ENCODE assay signal across 8 cellular contexts in the genomic region with DNA sequence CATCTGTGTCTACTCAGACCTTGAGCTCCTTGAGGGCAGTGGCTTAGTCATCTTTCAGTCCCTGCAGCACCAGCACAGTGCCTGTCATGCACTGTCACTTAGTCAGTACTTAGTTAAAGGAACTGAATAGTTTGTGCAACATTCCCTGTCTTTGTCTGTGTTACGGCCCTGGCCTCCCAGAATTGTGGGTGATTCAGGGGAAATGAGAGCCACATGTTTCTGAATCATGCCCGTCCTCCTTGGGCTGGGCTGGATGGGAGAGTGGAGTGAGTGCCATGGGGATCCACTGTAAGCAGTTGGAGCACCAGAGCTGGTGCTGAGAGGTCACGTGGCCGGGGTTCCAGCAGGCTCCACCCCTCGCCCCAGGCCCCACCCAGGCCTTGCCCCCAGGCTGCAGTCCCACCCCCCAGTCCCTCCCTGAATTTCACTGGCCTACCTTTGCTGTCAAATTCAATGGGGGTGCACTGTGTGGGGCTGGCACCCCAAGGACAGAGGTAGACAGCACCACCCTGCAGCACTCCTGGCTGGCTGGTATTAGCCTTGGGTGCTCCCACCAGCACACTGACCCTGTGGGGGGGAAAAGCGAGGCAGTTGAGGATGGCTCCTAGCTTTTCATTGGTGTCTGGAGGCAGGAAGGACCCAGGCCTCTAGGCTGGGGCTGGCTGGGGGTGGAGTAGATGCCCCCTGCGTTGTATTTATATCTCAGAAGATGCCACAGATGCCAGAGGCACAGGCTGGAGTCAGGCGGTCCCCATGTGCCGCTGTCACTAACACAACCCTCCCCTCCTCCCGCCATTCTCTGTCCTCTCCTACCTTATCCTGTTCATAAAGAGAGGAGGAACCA. TPM values are rescaled to one million over a fixed set of nuclear protein-coding genes. Genes with fewer than 3 reads are reported as not detected.
DNase-seq lines count a peak whose midpoint lies in the region; ATAC-seq, FAIRE-seq and TF ChIP-seq lines count a peak whose summit lies in the region.

No MANE protein-coding gene starts in this region.

- no peak overlapping the region for H4K91ac ChIP-seq in H9 (ENCODE audit: insufficient read length, low read depth, low read length)
- H4K91ac ChIP-seq in mesenchymal stem cell (ENCODE audit: low read length), result peak overlapping the region; percentile 25

- H3K56ac ChIP-seq in H9 (ENCODE audit: insufficient read length, low read depth, low read length), result no peak overlapping the region

- no peak overlapping the region for H3K27ac Mint-ChIP-seq in H9
- peak overlapping the region; percentile 74 for H3K27ac Mint-ChIP-seq in T-helper 2 cell treated with Interferon-gamma antibody and Interleukin-4, amounts not matched to agents 5 μg/mL and 100 μg/mL, for 36 hours
- peak overlapping the region; percentile 89 for H3K27ac Mint-ChIP-seq in chondrocyte (ENCODE audit: unreplicated experiment)

- H4K20me1 ChIP-seq in H9 (ENCODE audit: control insufficient read depth, insufficient read depth, insufficient read length), result no peaks in the 10 kb centered on the region

- H3T11ph ChIP-seq in H9 (ENCODE audit: low read length), result no peak overlapping the region

- H3K4me1 ChIP-seq in H9 (ENCODE audit: insufficient read depth, low read length), result no peaks in the 10 kb centered on the region
- peaks cover 28% of the 10 kb centered on the region for H3K4me1 ChIP-seq in mesenchymal stem cell (ENCODE audit: control insufficient read depth, insufficient read depth, low read depth, low read length)
- peaks cover 52 to 68% of the 10 kb centered on the region in 2 donors for H3K4me1 ChIP-seq in thoracic aorta (ENCODE audit: control insufficient read depth in 1 of 2, low read depth in 2 of 2)
- H3K4me1 ChIP-seq in small intestine (ENCODE audit: control insufficient read depth in 2 of 2, insufficient read depth in 1 of 2, low read depth in 1 of 2, low read length in 1 of 2), result peaks cover 0 to 5% of the 10 kb centered on the region in 2 donors

- H2BK12ac ChIP-seq in H9 (ENCODE audit: insufficient read length, low read depth, low read length), result no peak overlapping the region
- peak overlapping the region in 1 of 2 experiments; percentile 12 for H2BK12ac ChIP-seq in mesenchymal stem cell (ENCODE audit: low read length in 2 of 2)

- H3K4me3 ChIP-seq in mesenchymal stem cell (ENCODE audit: insufficient read depth in 1 of 2, low read depth in 1 of 2, low read length in 2 of 2), result peak overlapping the region in 1 of 2 experiments; percentile 17
- H3K4me3 ChIP-seq in thoracic aorta, result peak overlapping the region; percentile 100
- H3K4me3 ChIP-seq in small intestine (ENCODE audit: low read depth in 1 of 2, low read length in 2 of 2), result no peak overlapping the region

- H3K36me3 ChIP-seq in mesenchymal stem cell (ENCODE audit: control insufficient read depth in 1 of 2, insufficient read depth in 2 of 2, low read depth in 1 of 2, low read length in 2 of 2), result peaks cover 35 to 46% of the 10 kb centered on the region in 2 experiments
- H3K36me3 ChIP-seq in thoracic aorta, result peaks cover 73% of the 10 kb centered on the region
- H3K36me3 ChIP-seq in small intestine (ENCODE audit: control insufficient read depth in 2 of 2, insufficient read depth in 2 of 2, low read length in 2 of 2), result peaks cover 0 to 9% of the 10 kb centered on the region in 2 donors

- H3K79me2 ChIP-seq in H9 (ENCODE audit: insufficient read depth, low read length), result no peaks in the 10 kb centered on the region

- TF ChIP-seq CTCF in H9 (conservative IDR thresholded peaks at IDR 0.05) (no peak), chondrocyte (IDR thresholded peaks at IDR 0.05) (no peak), thoracic aorta (IDR thresholded peaks at IDR 0.05) (no peak)

- ATAC-seq in thoracic aorta (ENCODE audit: insufficient number of reproducible peaks, low FRiP score, low read depth), result peak; percentile 48
- no peak for ATAC-seq in GM21737 (IDR thresholded peaks at IDR 0.05; ENCODE audit: unreplicated experiment)

- H3K9me3 Mint-ChIP-seq in H9 (no peaks in the 10 kb centered on the region), chondrocyte (ENCODE audit: low read depth) (no peaks in the 10 kb centered on the region)
- no peaks in the 10 kb centered on the region for H3K9me3 Mint-ChIP-seq in T-helper 2 cell treated with Interferon-gamma antibody and Interleukin-4, amounts not matched to agents 5 μg/mL and 100 μg/mL, for 36 hours

- H2AK5ac ChIP-seq in H9 (ENCODE audit: insufficient read length, low read length) (no peak overlapping the region), mesenchymal stem cell (ENCODE audit: low read length, severe bottlenecking) (no peak overlapping the region)

- no peak overlapping the region for H4K5ac ChIP-seq in H9 (ENCODE audit: insufficient read length, low read depth, low read length)

- no peak overlapping the region for H3K4me2 ChIP-seq in H9 (ENCODE audit: insufficient read depth, insufficient read length, low read length)
- H3K4me2 ChIP-seq in mesenchymal stem cell (ENCODE audit: low read length, poor library complexity, severe bottlenecking), result no peak overlapping the region

- H3K4me1 Mint-ChIP-seq in H9 (peaks cover 7 to 9% of the 10 kb centered on the region in 2 experiments), chondrocyte (ENCODE audit: low read depth) (peaks cover 45% of the 10 kb centered on the region)
- H3K4me1 Mint-ChIP-seq in T-helper 2 cell treated with Interferon-gamma antibody and Interleukin-4, amounts not matched to agents 5 μg/mL and 100 μg/mL, for 36 hours (ENCODE audit: low read depth), result peaks cover 55% of the 10 kb centered on the region

- H3K4ac ChIP-seq in H9 (ENCODE audit: low read depth, low read length) (no peak overlapping the region), mesenchymal stem cell (ENCODE audit: low read depth in 1 of 2, low read length in 2 of 2) (peak overlapping the region in 1 of 2 experiments; percentile 3)

- H3K23me2 ChIP-seq in H9 (ENCODE audit: insufficient read length, low read depth, low read length, poor library complexity, severe bottlenecking), result no peaks in the 10 kb centered on the region

- no peak overlapping the region for H3K14ac ChIP-seq in H9 (ENCODE audit: insufficient read depth, low read length)
- no peak overlapping the region for H3K14ac ChIP-seq in mesenchymal stem cell (ENCODE audit: low read length in 2 of 2)

- no peaks in the 10 kb centered on the region for H3K9me3 ChIP-seq in H9 (ENCODE audit: control insufficient read depth, low read depth, low read length)
- no peaks in the 10 kb centered on the region for H3K9me3 ChIP-seq in mesenchymal stem cell (ENCODE audit: control insufficient read depth, low read length)
- no peaks in the 10 kb centered on the region for H3K9me3 ChIP-seq in thoracic aorta
- no peaks in the 10 kb centered on the region for H3K9me3 ChIP-seq in small intestine (ENCODE audit: control insufficient read depth, low read depth)

- peaks cover 0 to 6% (median 5%) of the 10 kb centered on the region in 3 experiments; a peak in 2 of 7 replicates for H3K36me3 Mint-ChIP-seq in H9 (ENCODE audit: insufficient read depth in 1 of 3, low read depth in 3 of 3)
- peaks cover 42% of the 10 kb centered on the region for H3K36me3 Mint-ChIP-seq in T-helper 2 cell treated with Interferon-gamma antibody and Interleukin-4, amounts not matched to agents 5 μg/mL and 100 μg/mL, for 36 hours (ENCODE audit: low read depth)
- H3K36me3 Mint-ChIP-seq in chondrocyte (ENCODE audit: low read depth), result peaks cover 13% of the 10 kb centered on the region

- H2AFZ ChIP-seq in H9 (ENCODE audit: low read length) (no peak overlapping the region), mesenchymal stem cell (ENCODE audit: low read depth, low read length) (no peak overlapping the region)

- no CpG with 5 or more reads among the region's 10 CpGs for WGBS in H9 (ENCODE audit: extremely low coverage, insufficient read length, low lambda C conversion rate)
- 37% methylated on average over 10 of the region's 10 CpGs for WGBS in mesenchymal stem cell
- WGBS in small intestine, 3 donors, result 48 to 61% (median 48%) methylated on average over 9 to 10 of the region's 10 CpGs

- DNase-seq in H9, result peak; percentile 76
- DNase-seq in T-helper 2 cell treated with Interferon-gamma antibody and Interleukin-4, amounts not matched to agents 5 μg/mL and 100 μg/mL, for 36 hours (ENCODE audit: low spot score), result peak; percentile 47
- no peak for DNase-seq in chondrocyte (ENCODE audit: low spot score)
- peak; percentile 97 for DNase-seq in mesenchymal stem cell
- DNase-seq in thoracic aorta (ENCODE audit: low spot score), result no peak
- DNase-seq in small intestine, result no peak
- no peak for DNase-seq in NCI-H2227 (lab: John Stamatoyannopoulos, UW; ENCODE audit: unreplicated experiment)

- no peak overlapping the region for H3K4me3 Mint-ChIP-seq in H9
- H3K4me3 Mint-ChIP-seq in T-helper 2 cell treated with Interferon-gamma antibody and Interleukin-4, amounts not matched to agents 5 μg/mL and 100 μg/mL, for 36 hours, result peak overlapping the region; percentile 87
- H3K4me3 Mint-ChIP-seq in chondrocyte (ENCODE audit: unreplicated experiment), result no peak overlapping the region

- H3K23ac ChIP-seq in H9 (ENCODE audit: insufficient read length, low read depth, low read length) (no peak overlapping the region), mesenchymal stem cell (ENCODE audit: low read length in 2 of 2) (no peak overlapping the region)

- no peak overlapping the region for H2BK15ac ChIP-seq in H9 (ENCODE audit: low read depth, low read length)
- H2BK15ac ChIP-seq in mesenchymal stem cell (ENCODE audit: low read depth, poor library complexity, severe bottlenecking), result no peak overlapping the region

- H2BK120ac ChIP-seq in H9 (ENCODE audit: low read depth, low read length, poor library complexity, severe bottlenecking) (no peak overlapping the region), mesenchymal stem cell (ENCODE audit: low read depth, low read length) (no peak overlapping the region)

- H3K79me1 ChIP-seq in H9 (ENCODE audit: insufficient read depth, low read depth, low read length, poor library complexity, severe bottlenecking), result no peaks in the 10 kb centered on the region
- peaks cover 33% of the 10 kb centered on the region for H3K79me1 ChIP-seq in mesenchymal stem cell (replicated peaks; ENCODE audit: low read length, poor library complexity, severe bottlenecking)

- H3K27me3 Mint-ChIP-seq in H9 (ENCODE audit: low read depth) (peaks cover 3% of the 10 kb centered on the region), chondrocyte (ENCODE audit: low read depth) (no peaks in the 10 kb centered on the region)
- no peaks in the 10 kb centered on the region for H3K27me3 Mint-ChIP-seq in T-helper 2 cell treated with Interferon-gamma antibody and Interleukin-4, amounts not matched to agents 5 μg/mL and 100 μg/mL, for 36 hours (ENCODE audit: low read depth)

- H2BK5ac ChIP-seq in H9 (ENCODE audit: insufficient read length, low read length), result no peak overlapping the region
- no peak overlapping the region for H2BK5ac ChIP-seq in mesenchymal stem cell (ENCODE audit: low read depth, low read length, poor library complexity, severe bottlenecking)

- H3K9ac ChIP-seq in H9 (ENCODE audit: extremely low read depth, insufficient read length, low read length), result no peak overlapping the region
- H3K9ac ChIP-seq in mesenchymal stem cell (ENCODE audit: low read length), result peak overlapping the region; percentile 75

- H4K8ac ChIP-seq in H9 (replicated peaks; ENCODE audit: insufficient read length, low read depth, low read length) (no peak overlapping the region), mesenchymal stem cell (ENCODE audit: low read length) (peak overlapping the region; percentile 43)

- H3K27ac ChIP-seq in H9 (ENCODE audit: insufficient read length, low read depth, low read length), result no peak overlapping the region
- peak overlapping the region; percentile 33 for H3K27ac ChIP-seq in mesenchymal stem cell (ENCODE audit: low read length, poor library complexity, severe bottlenecking)
- peak overlapping the region; percentile 29 to 73 for H3K27ac ChIP-seq in thoracic aorta
- peak overlapping the region in 1 of 2 donors; percentile 45 for H3K27ac ChIP-seq in small intestine (ENCODE audit: low read depth in 1 of 2, low read length in 1 of 2)

- no peak overlapping the region for H2BK20ac ChIP-seq in H9 (ENCODE audit: low read depth, low read length, poor library complexity, severe bottlenecking)

- H3K27me3 ChIP-seq in H9 (ENCODE audit: insufficient read depth, low read length), result no peaks in the 10 kb centered on the region; the same call in 1 of the 2 replicates
- H3K27me3 ChIP-seq in mesenchymal stem cell (ENCODE audit: control insufficient read depth in 1 of 2, insufficient read depth in 1 of 2, low read length in 2 of 2), result no peaks in the 10 kb centered on the region
- no peaks in the 10 kb centered on the region for H3K27me3 ChIP-seq in thoracic aorta (replicated peaks; ENCODE audit: insufficient read depth)
- H3K27me3 ChIP-seq in small intestine (ENCODE audit: control insufficient read depth in 2 of 2, insufficient read depth in 2 of 2, low read length in 2 of 2), result no peaks in the 10 kb centered on the region

- FAIRE-seq in small intestine (lab: Jason Lieb, UNC), result no peak

- H3K18ac ChIP-seq in H9 (ENCODE audit: insufficient read length, low read depth, low read length), result no peak overlapping the region
- peak overlapping the region; percentile 63 to 67 for H3K18ac ChIP-seq in mesenchymal stem cell (ENCODE audit: low read depth in 1 of 2, low read length in 2 of 2)

RNA-seq across cellular contexts. Expression of gene ITGA5, which starts 7.4 kb away (rescaled TPM):
- 12.2 and 16.2 TPM in 2 replicates for total RNA-seq in H9 (2021)
- total RNA-seq in chondrocyte, result 121 to 160 TPM (median 152 TPM) in 3 replicates
- polyA plus RNA-seq in mesenchymal stem cell (2013, experiment 1 of 2), result 248 TPM
- 244 TPM for polyA plus RNA-seq in mesenchymal stem cell (2013, experiment 2 of 2)
- 100 to 1,000 TPM; 752 to 847 TPM for total RNA-seq in thoracic aorta
- polyA plus RNA-seq in small intestine, result 10 to 100 TPM in 1 of 3 donors, 1 to 10 TPM in 2; 1.8 to 60.7 (median 3.0) TPM

RNA-seq across cellular contexts. Expression of gene ZNF385A, which starts 27.1 kb away (rescaled TPM):
- 5.7 and 6.2 TPM in 2 replicates for total RNA-seq in H9 (2021)
- 5.5 to 6.8 TPM (median 6.4 TPM) in 3 replicates for total RNA-seq in chondrocyte
- polyA plus RNA-seq in mesenchymal stem cell (2013, experiment 1 of 2), result 16.2 TPM
- polyA plus RNA-seq in mesenchymal stem cell (2013, experiment 2 of 2), result 17.1 TPM
- total RNA-seq in thoracic aorta, result 10 to 100 TPM in 1 of 2 donors, 1 to 10 TPM in 1; 7.4 to 19.0 TPM
- 1 to 10 TPM in 2 of 3 donors, under 1 TPM in 1; 0.45 to 9.7 (median 7.7) TPM for polyA plus RNA-seq in small intestine

RNA-seq across cellular contexts. Expression of gene GPR84, which starts 47.3 kb away (rescaled TPM):
- total RNA-seq in H9 (2021) (not detected in 2 replicates), chondrocyte (not detected in 3 replicates), thoracic aorta (1 to 10 TPM in 1 of 2 donors, under 1 TPM in 1; 0.95 to 2.3 TPM)
- not detected for polyA plus RNA-seq in mesenchymal stem cell (2013, experiment 1 of 2)
- not detected for polyA plus RNA-seq in mesenchymal stem cell (2013, experiment 2 of 2)
- under 1 TPM in 1 of 3 donors, not detected in 2; 0.33 TPM for polyA plus RNA-seq in small intestine

Comparison
In these comparisons a context has a peak if more than half of its experiments do, and no peak if none do; other contexts are left out.
1. DNase-seq: peak in H9 (single experiment), T-helper 2 cell treated with Interferon-gamma antibody and Interleukin-4, amounts not matched to agents 5 μg/mL and 100 μg/mL, for 36 hours (single experiment) and mesenchymal stem cell (single experiment); none in chondrocyte (single experiment), thoracic aorta (single experiment), small intestine (single experiment) and NCI-H2227 (single experiment).
2. H3K27ac Mint-ChIP-seq: peak in T-helper 2 cell treated with Interferon-gamma antibody and Interleukin-4, amounts not matched to agents 5 μg/mL and 100 μg/mL, for 36 hours (single experiment) and chondrocyte (single experiment); none in H9 (0 of 3).